Comparison of ENCODE assay signal across 2 cellular contexts in genomic region chr1:39489567-39490239, GRCh38.
TF ChIP-seq lines count a peak whose summit lies in the region.

No MANE protein-coding gene starts in this region.

TF ChIP-seq in GM23338, 12 proteins besides CTCF, POLR2A, EP300 and RAD21 (continued from another document):
- TF ChIP-seq, protein P1, sequence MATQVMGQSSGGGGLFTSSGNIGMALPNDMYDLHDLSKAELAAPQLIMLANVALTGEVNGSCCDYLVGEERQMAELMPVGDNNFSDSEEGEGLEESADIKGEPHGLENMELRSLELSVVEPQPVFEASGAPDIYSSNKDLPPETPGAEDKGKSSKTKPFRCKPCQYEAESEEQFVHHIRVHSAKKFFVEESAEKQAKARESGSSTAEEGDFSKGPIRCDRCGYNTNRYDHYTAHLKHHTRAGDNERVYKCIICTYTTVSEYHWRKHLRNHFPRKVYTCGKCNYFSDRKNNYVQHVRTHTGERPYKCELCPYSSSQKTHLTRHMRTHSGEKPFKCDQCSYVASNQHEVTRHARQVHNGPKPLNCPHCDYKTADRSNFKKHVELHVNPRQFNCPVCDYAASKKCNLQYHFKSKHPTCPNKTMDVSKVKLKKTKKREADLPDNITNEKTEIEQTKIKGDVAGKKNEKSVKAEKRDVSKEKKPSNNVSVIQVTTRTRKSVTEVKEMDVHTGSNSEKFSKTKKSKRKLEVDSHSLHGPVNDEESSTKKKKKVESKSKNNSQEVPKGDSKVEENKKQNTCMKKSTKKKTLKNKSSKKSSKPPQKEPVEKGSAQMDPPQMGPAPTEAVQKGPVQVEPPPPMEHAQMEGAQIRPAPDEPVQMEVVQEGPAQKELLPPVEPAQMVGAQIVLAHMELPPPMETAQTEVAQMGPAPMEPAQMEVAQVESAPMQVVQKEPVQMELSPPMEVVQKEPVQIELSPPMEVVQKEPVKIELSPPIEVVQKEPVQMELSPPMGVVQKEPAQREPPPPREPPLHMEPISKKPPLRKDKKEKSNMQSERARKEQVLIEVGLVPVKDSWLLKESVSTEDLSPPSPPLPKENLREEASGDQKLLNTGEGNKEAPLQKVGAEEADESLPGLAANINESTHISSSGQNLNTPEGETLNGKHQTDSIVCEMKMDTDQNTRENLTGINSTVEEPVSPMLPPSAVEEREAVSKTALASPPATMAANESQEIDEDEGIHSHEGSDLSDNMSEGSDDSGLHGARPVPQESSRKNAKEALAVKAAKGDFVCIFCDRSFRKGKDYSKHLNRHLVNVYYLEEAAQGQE (IDR thresholded peaks at IDR 0.05; ENCODE audit: unreplicated experiment) = no peak
- TF ChIP-seq ZNF114 (CRISPR knock-in tag; IDR thresholded peaks at IDR 0.05) = no peak
TF ChIP-seq in GM23338: peak in this region for 0.

TF ChIP-seq in WTC11, 78 proteins besides CTCF, POLR2A, EP300 and RAD21 (continued from another document):
- TF ChIP-seq, protein P2, sequence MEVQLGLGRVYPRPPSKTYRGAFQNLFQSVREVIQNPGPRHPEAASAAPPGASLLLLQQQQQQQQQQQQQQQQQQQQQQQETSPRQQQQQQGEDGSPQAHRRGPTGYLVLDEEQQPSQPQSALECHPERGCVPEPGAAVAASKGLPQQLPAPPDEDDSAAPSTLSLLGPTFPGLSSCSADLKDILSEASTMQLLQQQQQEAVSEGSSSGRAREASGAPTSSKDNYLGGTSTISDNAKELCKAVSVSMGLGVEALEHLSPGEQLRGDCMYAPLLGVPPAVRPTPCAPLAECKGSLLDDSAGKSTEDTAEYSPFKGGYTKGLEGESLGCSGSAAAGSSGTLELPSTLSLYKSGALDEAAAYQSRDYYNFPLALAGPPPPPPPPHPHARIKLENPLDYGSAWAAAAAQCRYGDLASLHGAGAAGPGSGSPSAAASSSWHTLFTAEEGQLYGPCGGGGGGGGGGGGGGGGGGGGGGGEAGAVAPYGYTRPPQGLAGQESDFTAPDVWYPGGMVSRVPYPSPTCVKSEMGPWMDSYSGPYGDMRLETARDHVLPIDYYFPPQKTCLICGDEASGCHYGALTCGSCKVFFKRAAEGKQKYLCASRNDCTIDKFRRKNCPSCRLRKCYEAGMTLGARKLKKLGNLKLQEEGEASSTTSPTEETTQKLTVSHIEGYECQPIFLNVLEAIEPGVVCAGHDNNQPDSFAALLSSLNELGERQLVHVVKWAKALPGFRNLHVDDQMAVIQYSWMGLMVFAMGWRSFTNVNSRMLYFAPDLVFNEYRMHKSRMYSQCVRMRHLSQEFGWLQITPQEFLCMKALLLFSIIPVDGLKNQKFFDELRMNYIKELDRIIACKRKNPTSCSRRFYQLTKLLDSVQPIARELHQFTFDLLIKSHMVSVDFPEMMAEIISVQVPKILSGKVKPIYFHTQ (CRISPR knock-in tag; IDR thresholded peaks at IDR 0.05) = no peak
- TF ChIP-seq GTF2I (CRISPR knock-in tag; conservative IDR thresholded peaks at IDR 0.05) (no peak), NR1H2 (CRISPR knock-in tag; IDR thresholded peaks at IDR 0.05) (no peak), IRF1 (CRISPR knock-in tag; IDR thresholded peaks at IDR 0.05) (no peak), GABPB1 (CRISPR knock-in tag; IDR thresholded peaks at IDR 0.05) (no peak), ZNF396 (CRISPR knock-in tag; IDR thresholded peaks at IDR 0.05; ENCODE audit: borderline replicate concordance) (no peak), SMAD3 (CRISPR knock-in tag; IDR thresholded peaks at IDR 0.05; ENCODE audit: borderline replicate concordance) (no peak), MAX (CRISPR knock-in tag; IDR thresholded peaks at IDR 0.05) (no peak), IRF2 (CRISPR knock-in tag; IDR thresholded peaks at IDR 0.05; ENCODE audit: borderline replicate concordance, low read depth) (no peak)
- TF ChIP-seq, protein P3, sequence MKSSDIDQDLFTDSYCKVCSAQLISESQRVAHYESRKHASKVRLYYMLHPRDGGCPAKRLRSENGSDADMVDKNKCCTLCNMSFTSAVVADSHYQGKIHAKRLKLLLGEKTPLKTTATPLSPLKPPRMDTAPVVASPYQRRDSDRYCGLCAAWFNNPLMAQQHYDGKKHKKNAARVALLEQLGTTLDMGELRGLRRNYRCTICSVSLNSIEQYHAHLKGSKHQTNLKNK (CRISPR knock-in tag; IDR thresholded peaks at IDR 0.05) = no peak
- TF ChIP-seq, protein P4, sequence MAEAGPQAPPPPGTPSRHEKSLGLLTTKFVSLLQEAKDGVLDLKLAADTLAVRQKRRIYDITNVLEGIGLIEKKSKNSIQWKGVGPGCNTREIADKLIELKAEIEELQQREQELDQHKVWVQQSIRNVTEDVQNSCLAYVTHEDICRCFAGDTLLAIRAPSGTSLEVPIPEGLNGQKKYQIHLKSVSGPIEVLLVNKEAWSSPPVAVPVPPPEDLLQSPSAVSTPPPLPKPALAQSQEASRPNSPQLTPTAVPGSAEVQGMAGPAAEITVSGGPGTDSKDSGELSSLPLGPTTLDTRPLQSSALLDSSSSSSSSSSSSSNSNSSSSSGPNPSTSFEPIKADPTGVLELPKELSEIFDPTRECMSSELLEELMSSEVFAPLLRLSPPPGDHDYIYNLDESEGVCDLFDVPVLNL (CRISPR knock-in tag; IDR thresholded peaks at IDR 0.05; ENCODE audit: borderline replicate concordance, low read depth) = no peak
TF ChIP-seq in WTC11: peak in this region for 0.
